10 cellular contexts compared by ENCODE assay signal in genomic region chr4:71995297-71995696, GRCh38. TPM values are rescaled to one million over a fixed set of nuclear protein-coding genes. Genes with fewer than 3 reads are reported as not detected.
"Had no signal": no experiment of that assay in that cellular context is flagged by ENCODE, and none has a peak within 500 bp of the region (broad histone marks: within the 10 kb centered on the region; RNA-seq: fewer than 3 reads in every experiment).

No MANE protein-coding gene starts in this region.

- ATAC-seq: HepG2, K562 had no signal

- H3K27ac ChIP-seq: HL-60, KMS-11 had no signal

- H3K4me3 ChIP-seq: K562 had no signal

- DNase-seq: IMR-90, KBM-7, KG1 had no signal

- FAIRE-seq: HepG2, HTR-8/SVneo, K562 had no signal

RNA-seq across cellular contexts. Expression of gene NPFFR2, which starts 36.5 kb away (rescaled TPM):
- total RNA-seq: HepG2, HT-29, IMR-90 had no signal
- polyA plus RNA-seq: HepG2, IgD-negative memory B cell, IMR-90 had no signal
